Comparison of ENCODE assay signal across 12 cellular contexts in the genomic region with DNA sequence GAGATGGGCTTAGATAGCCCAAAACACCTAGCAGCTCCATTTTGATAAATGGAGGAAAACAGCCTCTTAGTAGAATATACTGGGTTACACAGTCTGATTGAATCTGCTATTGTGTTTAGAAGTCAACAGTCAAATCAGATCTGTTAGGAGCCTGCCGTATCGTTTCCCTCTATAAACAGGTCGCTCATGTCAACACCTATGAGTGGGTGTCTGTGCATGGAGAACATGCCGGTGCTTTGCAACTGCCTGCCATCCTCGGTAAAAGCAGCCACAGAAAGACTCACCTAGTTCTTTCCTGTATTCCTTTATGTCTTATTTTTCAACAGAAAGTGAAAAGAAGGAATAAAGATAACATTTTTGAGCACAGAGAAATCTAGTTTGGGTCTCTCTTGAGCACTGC.
DNase-seq lines count a peak whose midpoint lies in the region; ATAC-seq and TF ChIP-seq lines count a peak whose summit lies in the region.
"Had no signal": no experiment of that assay in that cellular context is flagged by ENCODE, and none has a peak within 500 bp of the region (broad histone marks: within the 10 kb centered on the region; RNA-seq: fewer than 3 reads in every experiment).

No MANE protein-coding gene starts in this region.

- POLR2A ChIA-PET in MCF 10A (lab: Yijun Ruan, JAX) = interaction anchor here (0.7 to 4.6 kb wide), 6 partner anchors 10 to 40 kb away, joined by 3 to 27 read pairs (median 4); no protein-coding TSS in a partner anchor
- POLR2A ChIA-PET in WTC11 (lab: Charles Lee) = no interaction called here

- intact Hi-C loops in breast epithelium (cut with DNase I; ENCODE audit: low total_unique reads) (no loop called here), MCF 10A (cut with micrococcal nuclease) (loop anchor here (1.0 kb wide), 1 partner anchor 33 kb away; no protein-coding TSS in a partner anchor), transverse colon (cut with DNase I; ENCODE audit: low total_unique reads) (no loop called here)

- peak in 1 of 2 donors; percentile 49 for ATAC-seq in activated naive CD4-positive, alpha-beta T cell treated with anti-CD3 and anti-CD28 coated beads, Interleukin-2, amount 50 U/mL, for 72 hours
- ATAC-seq in lung (ENCODE audit: insufficient read depth, low FRiP score) (no peak), WTC11 (no peak)
- ATAC-seq: GM12878 had no signal

- H3K27ac ChIP-seq in breast epithelium (peak overlapping the region; percentile 30 to 35), lung (ENCODE audit: low read depth in 1 of 2, low read length in 1 of 2) (peak overlapping the region; percentile 45 to 92), transverse colon (peak overlapping the region; percentile 14 to 56 (median 39))
- H3K27ac ChIP-seq: colonic mucosa had no signal

- BruUV-seq in MCF 10A (replicated peaks; lab: Mats Ljungman, UMichigan) = no TSS peak

- no peaks in the 10 kb centered on the region for H3K9me3 Mint-ChIP-seq in MCF 10A (ENCODE audit: unreplicated experiment)
- H3K9me3 Mint-ChIP-seq in activated naive CD4-positive, alpha-beta T cell treated with anti-CD3 and anti-CD28 coated beads, Interleukin-2, amount 50 U/mL, for 72 hours = no peaks in the 10 kb centered on the region
- no peaks in the 10 kb centered on the region for H3K9me3 Mint-ChIP-seq in WTC11

- H3K4me1 ChIP-seq in breast epithelium = peaks cover 0 to 8% of the 10 kb centered on the region in 2 donors
- peaks cover 15 to 51% of the 10 kb centered on the region in 2 donors for H3K4me1 ChIP-seq in lung (ENCODE audit: control insufficient read depth in 2 of 2, insufficient read depth in 2 of 2, low read length in 2 of 2)
- H3K4me1 ChIP-seq in transverse colon = peaks cover 0 to 34% (median 12%) of the 10 kb centered on the region in 4 donors

- H3K27me3 Mint-ChIP-seq in MCF 10A (ENCODE audit: insufficient read depth, unreplicated experiment) (no peaks in the 10 kb centered on the region), WTC11 (ENCODE audit: low read depth) (no peaks in the 10 kb centered on the region)

- H3K27me3 ChIP-seq in breast epithelium (no peaks in the 10 kb centered on the region), lung (ENCODE audit: control insufficient read depth, insufficient read depth) (no peaks in the 10 kb centered on the region), transverse colon (no peaks in the 10 kb centered on the region)
- H3K27me3 ChIP-seq: colonic mucosa had no signal

- TF ChIP-seq EP300 in transverse colon (IDR thresholded peaks at IDR 0.05; ENCODE audit: low read depth) = no peak

- H3K4me3 Mint-ChIP-seq in MCF 10A (ENCODE audit: unreplicated experiment) (no peak overlapping the region), WTC11 (no peak overlapping the region)

- CTCF ChIA-PET in MCF 10A (lab: Yijun Ruan, JAX) = interaction anchor here (0.9 to 2.1 kb wide), 3 partner anchors 13 to 143 kb away, joined by 3 to 10 read pairs (median 5); no protein-coding TSS in a partner anchor
- CTCF ChIA-PET in WTC11 (lab: Charles Lee) = interaction anchor here (1.5 kb wide), 1 partner anchor 144 kb away, joined by 4 read pairs; no protein-coding TSS in a partner anchor

- no peaks in the 10 kb centered on the region for H3K9me3 ChIP-seq in breast epithelium
- H3K9me3 ChIP-seq in lung (ENCODE audit: control insufficient read depth in 2 of 2, insufficient read depth in 1 of 2, low read length in 1 of 2) = peaks cover 0 to 2% of the 10 kb centered on the region in 2 donors
- H3K9me3 ChIP-seq in transverse colon = no peaks in the 10 kb centered on the region
- H3K9me3 ChIP-seq: colonic mucosa had no signal

- WGBS in lung, 2 donors = 58 to 76% methylated on average over 5 of the region's 5 CpGs
- WGBS in transverse colon (ENCODE audit: low coverage in 1 of 2), 2 donors = 71% methylated on average over 1 to 5 of the region's 5 CpGs

- H3K4me3 ChIP-seq in breast epithelium = no peak overlapping the region
- no peak overlapping the region for H3K4me3 ChIP-seq in lung
- H3K4me3 ChIP-seq in transverse colon = no peak overlapping the region
- H3K4me3 ChIP-seq: colonic mucosa, GM12878 had no signal

- TF ChIP-seq CTCF in breast epithelium (IDR thresholded peaks at IDR 0.05) = no peak
- no peak for TF ChIP-seq CTCF in MCF 10A (IDR thresholded peaks at IDR 0.05; ENCODE audit: unreplicated experiment)
- no peak for TF ChIP-seq CTCF in lung (IDR thresholded peaks at IDR 0.05; ENCODE audit: control extremely low read depth, extremely low read depth)
- no peak for TF ChIP-seq CTCF in transverse colon (IDR thresholded peaks at IDR 0.05)
- no peak for TF ChIP-seq CTCF in GM20000 (IDR thresholded peaks at IDR 0.05; ENCODE audit: extremely low read depth, missing control alignments)
- TF ChIP-seq CTCF in WTC11 (IDR thresholded peaks at IDR 0.05) = no peak

- DNase-seq in breast epithelium (ENCODE audit: low spot score in 2 of 2) = no peak
- DNase-seq in MCF 10A (ENCODE audit: unreplicated experiment) = no peak
- no peak for DNase-seq in activated naive CD4-positive, alpha-beta T cell treated with anti-CD3 and anti-CD28 coated beads, Interleukin-2, amount 50 U/mL, for 72 hours (ENCODE audit: low spot score in 2 of 2)
- no peak for DNase-seq in lung (ENCODE audit: low spot score)
- no peak for DNase-seq in transverse colon
- no peak for DNase-seq in GM20000 (ENCODE audit: low spot score)
- no peak for DNase-seq in putamen (ENCODE audit: low spot score)
- DNase-seq in WTC11 (ENCODE audit: low spot score) = no peak
- DNase-seq: colonic mucosa; occipital lobe; stimulated activated CD4-positive, alpha-beta T cell treated with anti-CD3 and anti-CD28 coated beads, Interleukin-15, amount 100 ng/mL, for 24 hours had no signal

- H3K36me3 ChIP-seq in breast epithelium (no peaks in the 10 kb centered on the region), lung (ENCODE audit: control insufficient read depth in 2 of 2, insufficient read depth in 2 of 2, low read length in 2 of 2) (peaks cover 27 to 31% of the 10 kb centered on the region in 2 donors), transverse colon (peaks cover 0 to 25% (median 6%) of the 10 kb centered on the region in 4 donors)

- in situ Hi-C loops in transverse colon (cut with MboI; ENCODE audit: low pct_ligation_motif_present in 1 of 4, low pct_unique_long_range_greater_than_20kb in 1 of 4, low sequenced_read_pairs in 3 of 4) = no loop called here

- H3K27ac Mint-ChIP-seq in MCF 10A (ENCODE audit: low read depth, unreplicated experiment) (no peak overlapping the region), WTC11 (no peak overlapping the region)
- peak overlapping the region; percentile 97 to 98 for H3K27ac Mint-ChIP-seq in activated naive CD4-positive, alpha-beta T cell treated with anti-CD3 and anti-CD28 coated beads, Interleukin-2, amount 50 U/mL, for 72 hours

- H3K4me1 Mint-ChIP-seq in MCF 10A (ENCODE audit: insufficient read depth, unreplicated experiment) (peaks cover 44% of the 10 kb centered on the region), WTC11 (peaks cover 3% of the 10 kb centered on the region; the same call in 1 of the 2 replicates)

- peaks cover 32% of the 10 kb centered on the region for H3K36me3 Mint-ChIP-seq in MCF 10A (ENCODE audit: insufficient read depth, unreplicated experiment)
- peaks cover 73 to 96% of the 10 kb centered on the region in 2 donors for H3K36me3 Mint-ChIP-seq in activated naive CD4-positive, alpha-beta T cell treated with anti-CD3 and anti-CD28 coated beads, Interleukin-2, amount 50 U/mL, for 72 hours
- peaks cover 33% of the 10 kb centered on the region for H3K36me3 Mint-ChIP-seq in WTC11

- TF ChIP-seq POLR2A in breast epithelium (IDR thresholded peaks at IDR 0.05) (no peak), transverse colon (IDR thresholded peaks at IDR 0.05) (no peak)

TF ChIP-seq in WTC11, 78 proteins besides CTCF, POLR2A, EP300 and RAD21 (continues in another document):
- TF ChIP-seq RORB (CRISPR knock-in tag; IDR thresholded peaks at IDR 0.05) (no peak), NFATC4 (CRISPR knock-in tag; IDR thresholded peaks at IDR 0.05) (no peak), ZNF423 (CRISPR knock-in tag; IDR thresholded peaks at IDR 0.05) (no peak), FOXP4 (CRISPR knock-in tag; IDR thresholded peaks at IDR 0.05) (no peak), JAZF1 (CRISPR knock-in tag; IDR thresholded peaks at IDR 0.05) (no peak), CREM (CRISPR knock-in tag; IDR thresholded peaks at IDR 0.05) (no peak), NFYB (CRISPR knock-in tag; conservative IDR thresholded peaks at IDR 0.05; ENCODE audit: low read depth) (no peak), NFE2L1 (CRISPR knock-in tag; IDR thresholded peaks at IDR 0.05) (no peak)
- TF ChIP-seq, protein P1, sequence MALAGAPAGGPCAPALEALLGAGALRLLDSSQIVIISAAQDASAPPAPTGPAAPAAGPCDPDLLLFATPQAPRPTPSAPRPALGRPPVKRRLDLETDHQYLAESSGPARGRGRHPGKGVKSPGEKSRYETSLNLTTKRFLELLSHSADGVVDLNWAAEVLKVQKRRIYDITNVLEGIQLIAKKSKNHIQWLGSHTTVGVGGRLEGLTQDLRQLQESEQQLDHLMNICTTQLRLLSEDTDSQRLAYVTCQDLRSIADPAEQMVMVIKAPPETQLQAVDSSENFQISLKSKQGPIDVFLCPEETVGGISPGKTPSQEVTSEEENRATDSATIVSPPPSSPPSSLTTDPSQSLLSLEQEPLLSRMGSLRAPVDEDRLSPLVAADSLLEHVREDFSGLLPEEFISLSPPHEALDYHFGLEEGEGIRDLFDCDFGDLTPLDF (CRISPR knock-in tag; IDR thresholded peaks at IDR 0.05) = no peak

Comparison
In these comparisons a context has a peak if more than half of its experiments do, and no peak if none do; other contexts are left out.
1. H3K27ac Mint-ChIP-seq: peak in activated naive CD4-positive, alpha-beta T cell treated with anti-CD3 and anti-CD28 coated beads, Interleukin-2, amount 50 U/mL, for 72 hours (2 of 2); none in MCF 10A (single experiment) and WTC11 (single experiment).
2. Peak in every context shown above with its lines, with median percentiles within 50 percentile points of each other: H3K27ac ChIP-seq.